8 cellular contexts compared by ENCODE assay signal in genomic region chr7:1569016-1569415, GRCh38. TPM values are rescaled to one million over a fixed set of nuclear protein-coding genes. Genes with fewer than 3 reads are reported as not detected.
DNase-seq lines count a peak whose midpoint lies in the region; ATAC-seq and TF ChIP-seq lines count a peak whose summit lies in the region.

No MANE protein-coding gene starts in this region.

- H3K27me3 Mint-ChIP-seq in T-cell (no peaks in the 10 kb centered on the region), osteocyte (ENCODE audit: unreplicated experiment) (no peaks in the 10 kb centered on the region)

- H3K4me3 Mint-ChIP-seq in T-cell: peak overlapping the region; percentile 75 to 87 (median 82)
- peak overlapping the region; percentile 74 for H3K4me3 Mint-ChIP-seq in osteocyte (ENCODE audit: unreplicated experiment)

- H3K4me3 ChIP-seq in epithelial cell of esophagus (ENCODE audit: low read length): peak overlapping the region; percentile 68

- no peak for ATAC-seq in T-cell (replicated peaks in 1 of 4)
- no peak for ATAC-seq in GM18867 (IDR thresholded peaks at IDR 0.05; ENCODE audit: unreplicated experiment)
- no peak for ATAC-seq in GM21423 (IDR thresholded peaks at IDR 0.05; ENCODE audit: unreplicated experiment)
- no peak for ATAC-seq in GM21390 (IDR thresholded peaks at IDR 0.05; ENCODE audit: unreplicated experiment)

- DNase-seq in SIG-M5 treated with dmso at 0.1 percent for 504 hours (lab: John Stamatoyannopoulos, UW; ENCODE audit: unreplicated experiment) (peak; percentile 37), SIG-M5 (lab: John Stamatoyannopoulos, UW) (no peak), T-cell (peak in 17 of 34 experiments; percentile 16 to 45 (median 30)), epithelial cell of esophagus (ENCODE audit: low read depth) (peak; percentile 22), osteocyte (ENCODE audit: extremely low spot score, unreplicated experiment) (no peak)

- CTCF ChIA-PET in T-cell (lab: Charles Lee): interaction anchor here in 1 of 2 donors (0.7 kb wide), 1 partner anchor 29 kb away, joined by 3 read pairs; no protein-coding TSS in a partner anchor

- H3K27ac Mint-ChIP-seq in T-cell: peak overlapping the region; percentile 82 to 86
- H3K27ac Mint-ChIP-seq in osteocyte (ENCODE audit: unreplicated experiment): peak overlapping the region; percentile 96

- POLR2A ChIA-PET in T-cell (lab: Charles Lee): interaction anchor here in 1 of 2 donors (0.7 kb wide), 1 partner anchor 15 kb away, joined by 6 read pairs; no protein-coding TSS in a partner anchor

- H3K36me3 Mint-ChIP-seq in T-cell: peaks cover 10% of the 10 kb centered on the region
- peaks cover 9% of the 10 kb centered on the region for H3K36me3 Mint-ChIP-seq in osteocyte (ENCODE audit: unreplicated experiment)

- no peaks in the 10 kb centered on the region for H3K9me3 Mint-ChIP-seq in T-cell
- H3K9me3 Mint-ChIP-seq in osteocyte (ENCODE audit: unreplicated experiment): no peaks in the 10 kb centered on the region

- TF ChIP-seq CTCF in epithelial cell of esophagus (IDR thresholded peaks at IDR 0.05; ENCODE audit: insufficient read depth, low read depth, low read length, missing control alignments) (no peak), osteocyte (IDR thresholded peaks at IDR 0.05) (no peak)

- H3K4me1 Mint-ChIP-seq in T-cell (peaks cover 29 to 38% (median 32%) of the 10 kb centered on the region in 3 donors), osteocyte (ENCODE audit: unreplicated experiment) (peaks cover 72% of the 10 kb centered on the region)

RNA-seq across cellular contexts. Expression of gene PSMG3, which starts 0.8 kb away (rescaled TPM):
- total RNA-seq in T-cell (10 to 100 TPM; 17.6 to 28.5 (median 20.6) TPM), osteocyte (25.6 and 28.9 TPM in 2 replicates)

RNA-seq across cellular contexts. Expression of gene TMEM184A, which starts 13.0 kb away (rescaled TPM):
- total RNA-seq in T-cell (under 1 TPM in 3 of 5 donors, not detected in 2; 0.18 to 0.38 (median 0.33) TPM), osteocyte (0.27 and 0.29 TPM in 2 replicates)

RNA-seq across cellular contexts. Expression of gene MAFK, which starts 38.5 kb away (rescaled TPM):
- total RNA-seq in T-cell (10 to 100 TPM; 52.0 to 80.1 (median 73.8) TPM), osteocyte (19.9 and 23.0 TPM in 2 replicates)

Comparison
In these comparisons a context has a peak if more than half of its experiments do, and no peak if none do; other contexts are left out.
1. DNase-seq: peak in SIG-M5 treated with dmso at 0.1 percent for 504 hours (single experiment) and epithelial cell of esophagus (single experiment); none in SIG-M5 (single experiment) and osteocyte (single experiment).